ENCODE assay signal across 21 cellular contexts in genomic region chr9:15720861-15721260, GRCh38.
"Had no signal": no experiment of that assay in that cellular context is flagged by ENCODE, and none has a peak within 500 bp of the region (broad histone marks: within the 10 kb centered on the region; RNA-seq: fewer than 3 reads in every experiment).

No MANE protein-coding gene starts in this region.

- H3K9me3 ChIP-seq: MG63, SJSA1 had no signal

- H3K4me1 ChIP-seq: SJSA1 had no signal

- H3K27ac ChIP-seq: SJSA1 had no signal

- H3K4me3 ChIP-seq: MG63, SJSA1 had no signal

- DNase-seq: Karpas-422, KG1, MG63, NCI-H1092, NCI-H1105 treated with DMSO at 0.1 percent for 48 hours, NCI-H1417 treated with DMSO at 0.1 percent for 48 hours, NCI-H146, NCI-H1694 treated with DMSO at 0.1 percent for 48 hours, NCI-H2029, NCI-H2081 treated with DMSO at 0.1 percent for 48 hours, NCI-H2171, NCI-H226, NCI-H446, NCI-H510A, NCI-H524 treated with DMSO at 0.1 percent for 48 hours, NCI-H69, NCI-H774, Right ventricle myocardium superior, RPMI8226, SIG-M5 had no signal

- H3K36me3 ChIP-seq: MG63, SJSA1 had no signal

- H3K27me3 ChIP-seq: MG63, SJSA1 had no signal
